16 cellular contexts compared by ENCODE assay signal in genomic region chr10:130454543-130455000, GRCh38.
DNase-seq lines count a peak whose midpoint lies in the region; ATAC-seq and TF ChIP-seq lines count a peak whose summit lies in the region.
"Had no signal": no experiment of that assay in that cellular context is flagged by ENCODE, and none has a peak within 500 bp of the region (broad histone marks: within the 10 kb centered on the region; RNA-seq: fewer than 3 reads in every experiment).

No MANE protein-coding gene starts in this region.

- H3K9me3 Mint-ChIP-seq in type B pancreatic cell, result no peaks in the 10 kb centered on the region

- H3K27ac ChIP-seq in right atrium auricular region, result no peak overlapping the region

- H3K36me3 Mint-ChIP-seq in type B pancreatic cell, result no peaks in the 10 kb centered on the region
- H3K36me3 Mint-ChIP-seq: CD4-positive, alpha-beta memory T cell had no signal

- peaks cover 39% of the 10 kb centered on the region for H3K27me3 Mint-ChIP-seq in type B pancreatic cell

- intact Hi-C loops in left ventricle myocardium superior (cut with micrococcal nuclease), result no loop called here

- H3K36me3 ChIP-seq in right atrium auricular region, result no peaks in the 10 kb centered on the region

- no peaks in the 10 kb centered on the region for H3K4me1 Mint-ChIP-seq in type B pancreatic cell (ENCODE audit: unreplicated experiment)
- H3K4me1 Mint-ChIP-seq: CD4-positive, alpha-beta memory T cell; GM23338; H9 had no signal

- no peak overlapping the region for H3K4me3 ChIP-seq in right atrium auricular region
- H3K4me3 ChIP-seq: GM23338 had no signal

- no peaks in the 10 kb centered on the region for H3K4me1 ChIP-seq in right atrium auricular region

- H3K27me3 ChIP-seq in right atrium auricular region, result no peaks in the 10 kb centered on the region

- DNase-seq in right atrium auricular region (ENCODE audit: low spot score) (peak; percentile 18), left ventricle myocardium superior (no peak), left lobe of liver (ENCODE audit: low spot score) (peak; percentile 19), type B pancreatic cell (ENCODE audit: extremely low spot score, unreplicated experiment) (peak; percentile 29), hypothalamus (lab: John Stamatoyannopoulos, UW) (no peak), cerebellar nuclear complex (lab: John Stamatoyannopoulos, UW) (no peak)
- DNase-seq: C1 segment of cervical spinal cord; Calu3; CD4-positive, alpha-beta memory T cell; COR-L47; DMS53; DMS79 treated with DMSO at 0.1 percent for 48 hours; GF-D8 had no signal

- no peaks in the 10 kb centered on the region for H3K9me3 ChIP-seq in right atrium auricular region

- ATAC-seq in left ventricle myocardium superior (no peak), left lobe of liver (no peak)
- ATAC-seq: GM23338, HCT116 had no signal

- no peak for TF ChIP-seq CTCF in right atrium auricular region (IDR thresholded peaks at IDR 0.05)
- no peak for TF ChIP-seq CTCF in type B pancreatic cell (conservative IDR thresholded peaks at IDR 0.05)

- H3K4me3 Mint-ChIP-seq in type B pancreatic cell, result no peak overlapping the region
- H3K4me3 Mint-ChIP-seq: CD4-positive, alpha-beta memory T cell; GM23338; H9 had no signal

- no peak overlapping the region for H3K27ac Mint-ChIP-seq in type B pancreatic cell
- H3K27ac Mint-ChIP-seq: CD4-positive, alpha-beta memory T cell; GM23338; H9 had no signal

Comparison
In these comparisons a context has a peak if more than half of its experiments do, and no peak if none do; other contexts are left out.
1. DNase-seq: peak in right atrium auricular region (single experiment), left lobe of liver (single experiment) and type B pancreatic cell (single experiment); none in left ventricle myocardium superior (single experiment), hypothalamus (0 of 51) and cerebellar nuclear complex (0 of 2).